Comparison of ENCODE assay signal across 1 cellular context in the genomic region with DNA sequence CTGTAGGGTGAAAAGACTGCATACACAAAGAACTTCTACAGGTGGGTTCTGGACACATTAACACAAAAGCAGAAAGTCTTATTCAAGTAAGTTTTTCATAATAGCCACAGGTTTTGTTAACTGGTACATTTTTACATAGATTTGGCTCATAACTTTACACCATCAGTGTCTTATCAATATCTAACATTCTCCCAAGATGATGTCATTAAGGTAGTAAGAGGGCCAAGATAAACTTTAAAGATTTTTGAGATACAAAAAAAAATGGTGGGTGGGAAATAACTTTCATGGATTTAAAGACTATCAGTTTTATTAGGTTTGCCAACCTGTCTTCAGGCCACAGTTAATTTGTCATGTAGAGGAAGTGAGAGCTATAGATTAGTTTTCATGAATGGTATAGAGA.
TF ChIP-seq lines count a peak whose summit lies in the region.

No MANE protein-coding gene starts in this region.

TF ChIP-seq in HCT116, 20 proteins besides CTCF, POLR2A, EP300 and RAD21 (continued from another document):
- no peak for TF ChIP-seq EZH2 (IDR thresholded peaks at IDR 0.05)
- TF ChIP-seq SRF (IDR thresholded peaks at IDR 0.05; ENCODE audit: low read depth): no peak
- TF ChIP-seq, protein P1, sequence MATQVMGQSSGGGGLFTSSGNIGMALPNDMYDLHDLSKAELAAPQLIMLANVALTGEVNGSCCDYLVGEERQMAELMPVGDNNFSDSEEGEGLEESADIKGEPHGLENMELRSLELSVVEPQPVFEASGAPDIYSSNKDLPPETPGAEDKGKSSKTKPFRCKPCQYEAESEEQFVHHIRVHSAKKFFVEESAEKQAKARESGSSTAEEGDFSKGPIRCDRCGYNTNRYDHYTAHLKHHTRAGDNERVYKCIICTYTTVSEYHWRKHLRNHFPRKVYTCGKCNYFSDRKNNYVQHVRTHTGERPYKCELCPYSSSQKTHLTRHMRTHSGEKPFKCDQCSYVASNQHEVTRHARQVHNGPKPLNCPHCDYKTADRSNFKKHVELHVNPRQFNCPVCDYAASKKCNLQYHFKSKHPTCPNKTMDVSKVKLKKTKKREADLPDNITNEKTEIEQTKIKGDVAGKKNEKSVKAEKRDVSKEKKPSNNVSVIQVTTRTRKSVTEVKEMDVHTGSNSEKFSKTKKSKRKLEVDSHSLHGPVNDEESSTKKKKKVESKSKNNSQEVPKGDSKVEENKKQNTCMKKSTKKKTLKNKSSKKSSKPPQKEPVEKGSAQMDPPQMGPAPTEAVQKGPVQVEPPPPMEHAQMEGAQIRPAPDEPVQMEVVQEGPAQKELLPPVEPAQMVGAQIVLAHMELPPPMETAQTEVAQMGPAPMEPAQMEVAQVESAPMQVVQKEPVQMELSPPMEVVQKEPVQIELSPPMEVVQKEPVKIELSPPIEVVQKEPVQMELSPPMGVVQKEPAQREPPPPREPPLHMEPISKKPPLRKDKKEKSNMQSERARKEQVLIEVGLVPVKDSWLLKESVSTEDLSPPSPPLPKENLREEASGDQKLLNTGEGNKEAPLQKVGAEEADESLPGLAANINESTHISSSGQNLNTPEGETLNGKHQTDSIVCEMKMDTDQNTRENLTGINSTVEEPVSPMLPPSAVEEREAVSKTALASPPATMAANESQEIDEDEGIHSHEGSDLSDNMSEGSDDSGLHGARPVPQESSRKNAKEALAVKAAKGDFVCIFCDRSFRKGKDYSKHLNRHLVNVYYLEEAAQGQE (IDR thresholded peaks at IDR 0.05; ENCODE audit: low read depth): no peak
- TF ChIP-seq ZFX (IDR thresholded peaks at IDR 0.05): no peak
- TF ChIP-seq POLR2AphosphoS5 (IDR thresholded peaks at IDR 0.05; ENCODE audit: low read depth, low read length): no peak
- TF ChIP-seq EGR1 (IDR thresholded peaks at IDR 0.05; ENCODE audit: low read depth): no peak
- no peak for TF ChIP-seq SP1 (IDR thresholded peaks at IDR 0.05; ENCODE audit: low read depth)
